ENCODE assay signal across 20 cellular contexts in genomic region chr18:3851159-3851558, GRCh38.
"Had no signal": no experiment of that assay in that cellular context is flagged by ENCODE, and none has a peak within 500 bp of the region (broad histone marks: within the 10 kb centered on the region; RNA-seq: fewer than 3 reads in every experiment).

No MANE protein-coding gene starts in this region.

- H3K27me3 ChIP-seq: brain microvascular endothelial cell, colonic mucosa, neutrophil, spleen, tibial artery, uterus had no signal

- DNase-seq: activated CD4-positive, alpha-beta memory T cell treated with anti-CD3 and anti-CD28 coated beads, Interleukin-2, amount 10 ng/mL, durations not matched to agents 7 days and 5 days; activated CD4-positive, alpha-beta T cell treated with anti-CD3 and anti-CD28 coated beads for 48 hours; activated CD4-positive, CD25-positive, alpha-beta regulatory T cell; activated CD8-positive, alpha-beta memory T cell treated with anti-CD3 and anti-CD28 coated beads, Interleukin-2, amount 10 ng/mL, durations not matched to agents 7 days and 5 days; activated naive CD4-positive, alpha-beta T cell treated with Interleukin-2 at 50 U/mL for 16 hours; activated naive CD8-positive, alpha-beta T cell treated with anti-CD3 and anti-CD28 coated beads, Interleukin-2, amount 10 ng/mL, durations not matched to agents 7 days and 5 days; anterior cingulate cortex; brain microvascular endothelial cell; colonic mucosa; left colon; retina; spleen; stimulated activated CD4-positive, alpha-beta T cell treated with anti-CD3 and anti-CD28 coated beads, Interleukin-4, amount 100 ng/mL, for 4 hours; stimulated activated naive CD4-positive, alpha-beta T cell treated with Interleukin-2 at 50 U/mL for 16 hours; T-helper 1 cell; T-helper 9 cell; tibial artery; uterus had no signal

- H3K4me3 ChIP-seq: colonic mucosa, lung, spleen, tibial artery, uterus had no signal

- H3K36me3 ChIP-seq: brain microvascular endothelial cell, colonic mucosa, neutrophil, spleen, tibial artery, uterus had no signal

- H3K4me1 ChIP-seq: colonic mucosa, spleen, tibial artery, uterus had no signal

- H3K9me3 ChIP-seq: colonic mucosa, neutrophil, tibial artery, uterus had no signal

- H3K27ac ChIP-seq: brain microvascular endothelial cell, colonic mucosa, neutrophil, spleen, tibial artery, uterus had no signal
